Comparison of ENCODE assay signal across 15 cellular contexts in the genomic region with DNA sequence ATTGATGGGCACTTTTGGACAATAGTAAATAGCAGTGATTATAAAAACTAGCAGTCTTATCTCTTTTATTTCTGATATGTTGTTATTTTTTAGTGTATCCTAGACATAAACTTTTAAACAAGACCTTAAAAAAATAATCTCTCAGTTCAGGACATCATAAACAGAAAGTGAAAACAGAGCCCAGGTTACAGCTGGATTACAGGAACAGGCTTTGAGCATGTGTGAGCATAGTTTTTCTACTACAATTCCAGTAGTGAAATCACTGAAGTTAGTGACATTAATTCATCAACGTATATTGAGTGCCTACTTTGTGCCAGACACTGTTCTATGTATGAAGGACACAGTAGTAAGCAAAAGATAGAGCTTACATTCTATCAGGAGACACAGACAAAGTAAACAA.
A peak's percentile ranks its signal among the peaks of the same experiment; 100 is the strongest.
DNase-seq lines count a peak whose midpoint lies in the region; ATAC-seq and TF ChIP-seq lines count a peak whose summit lies in the region.
"Had no signal": no experiment of that assay in that cellular context is flagged by ENCODE, and none has a peak within 500 bp of the region (broad histone marks: within the 10 kb centered on the region; RNA-seq: fewer than 3 reads in every experiment).

No MANE protein-coding gene starts in this region.

- ATAC-seq in GM18870 (IDR thresholded peaks at IDR 0.05; ENCODE audit: unreplicated experiment) = peak; percentile 67
- ATAC-seq in GM21576 (IDR thresholded peaks at IDR 0.05; ENCODE audit: unreplicated experiment) = no peak
- no peak for ATAC-seq in GM21447 (IDR thresholded peaks at IDR 0.05; ENCODE audit: unreplicated experiment)

- in situ Hi-C loops in KBM-7 (cut with MboI; ENCODE audit: low pct_unique_long_range_greater_than_20kb, low sequenced_read_pairs) = no loop called here

- H3K9me2 ChIP-seq in MM.1S (replicated peaks; ENCODE audit: insufficient read depth, low read length) = no peaks in the 10 kb centered on the region

- H3K9ac ChIP-seq in MM.1S (ENCODE audit: low read length) = no peak overlapping the region
- H3K9ac ChIP-seq: BLaER1 had no signal

- no peaks in the 10 kb centered on the region for H3K36me3 ChIP-seq in MM.1S (replicated peaks; ENCODE audit: insufficient read depth, low read length)

- H3K4me3 ChIP-seq in MM.1S (ENCODE audit: low read length) (no peak overlapping the region), choroid plexus epithelial cell (ENCODE audit: low read depth, low read length) (no peak overlapping the region)
- H3K4me3 ChIP-seq: BLaER1 had no signal

- 0 out of 2 replicates have a peak, but pooled peaks cover 11% of the 10 kb centered on the region for H3K4me1 ChIP-seq in MM.1S (ENCODE audit: low read length)
- H3K4me1 ChIP-seq: BLaER1 had no signal

- no peaks in the 10 kb centered on the region for H3K9me3 ChIP-seq in MM.1S (replicated peaks; ENCODE audit: insufficient read depth, low read length)
- H3K9me3 ChIP-seq: BLaER1 had no signal

- peak overlapping the region; percentile 14 for H3K4me2 ChIP-seq in MM.1S (ENCODE audit: low read depth, low read length)
- H3K4me2 ChIP-seq: BLaER1 had no signal

- H3K27ac ChIP-seq in MM.1S (ENCODE audit: low read length) = peak overlapping the region; percentile 6; the same call in 1 of the 2 replicates
- H3K27ac ChIP-seq: BLaER1, HL-60 had no signal

- H3F3A ChIP-seq in MM.1S (ENCODE audit: insufficient read depth, low read length) = no peaks in the 10 kb centered on the region

- H4K20me1 ChIP-seq in MM.1S (ENCODE audit: insufficient read depth, low read length) = no peaks in the 10 kb centered on the region
- H4K20me1 ChIP-seq: BLaER1 had no signal

- peak; percentile 60 for DNase-seq in MM.1S
- DNase-seq in choroid plexus epithelial cell (ENCODE audit: low read depth) = peak; percentile 2
- no peak for DNase-seq in pons (ENCODE audit: low spot score)
- no peak for DNase-seq in KBM-7
- DNase-seq: 8988T; Calu3; CD4-positive, alpha-beta memory T cell; DMS79 treated with DMSO at 0.1 percent for 48 hours; GF-D8; H9 had no signal

- H3K79me2 ChIP-seq in MM.1S (ENCODE audit: low read length) = no peaks in the 10 kb centered on the region

- peak overlapping the region; percentile 26; the same call in 1 of the 2 replicates for H2AFZ ChIP-seq in MM.1S (ENCODE audit: low read length)

- no peaks in the 10 kb centered on the region for H3K27me3 ChIP-seq in MM.1S (replicated peaks; ENCODE audit: insufficient read depth, low read length)
- H3K27me3 ChIP-seq: BLaER1 had no signal

- TF ChIP-seq CTCF in MM.1S (IDR thresholded peaks at IDR 0.05; ENCODE audit: low read length) = no peak
- no peak for TF ChIP-seq CTCF in choroid plexus epithelial cell (conservative IDR thresholded peaks at IDR 0.05; ENCODE audit: low read depth, low read length)

Comparison
In these comparisons a context has a peak if more than half of its experiments do, and no peak if none do; other contexts are left out.
1. DNase-seq: peak in MM.1S (single experiment) and choroid plexus epithelial cell (single experiment); none in pons (single experiment) and KBM-7 (single experiment).